1 cellular context compared by ENCODE assay signal in genomic region chr4:38157592-38157991, GRCh38.
TF ChIP-seq lines count a peak whose summit lies in the region.

No MANE protein-coding gene starts in this region.

TF ChIP-seq in IMR-90, 13 proteins besides CTCF, POLR2A, EP300 and RAD21 (continued from another document):
- no peak for TF ChIP-seq RFX5 (IDR thresholded peaks at IDR 0.05; ENCODE audit: low read depth, low read length)
- no peak for TF ChIP-seq FOS (IDR thresholded peaks at IDR 0.05; ENCODE audit: low read depth, low read length)
- no peak for TF ChIP-seq MAZ (IDR thresholded peaks at IDR 0.05; ENCODE audit: borderline replicate concordance, low read depth, low read length)
- TF ChIP-seq MAFK (IDR thresholded peaks at IDR 0.05; ENCODE audit: low read depth, low read length) = no peak
- TF ChIP-seq SMC3 (IDR thresholded peaks at IDR 0.05; ENCODE audit: low read depth, low read length) = no peak
- no peak for TF ChIP-seq BHLHE40 (IDR thresholded peaks at IDR 0.05; ENCODE audit: low read depth, low read length)
- TF ChIP-seq, protein P1, sequence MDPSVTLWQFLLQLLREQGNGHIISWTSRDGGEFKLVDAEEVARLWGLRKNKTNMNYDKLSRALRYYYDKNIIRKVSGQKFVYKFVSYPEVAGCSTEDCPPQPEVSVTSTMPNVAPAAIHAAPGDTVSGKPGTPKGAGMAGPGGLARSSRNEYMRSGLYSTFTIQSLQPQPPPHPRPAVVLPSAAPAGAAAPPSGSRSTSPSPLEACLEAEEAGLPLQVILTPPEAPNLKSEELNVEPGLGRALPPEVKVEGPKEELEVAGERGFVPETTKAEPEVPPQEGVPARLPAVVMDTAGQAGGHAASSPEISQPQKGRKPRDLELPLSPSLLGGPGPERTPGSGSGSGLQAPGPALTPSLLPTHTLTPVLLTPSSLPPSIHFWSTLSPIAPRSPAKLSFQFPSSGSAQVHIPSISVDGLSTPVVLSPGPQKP (IDR thresholded peaks at IDR 0.05; ENCODE audit: borderline replicate concordance, low read depth, low read length) = no peak
- TF ChIP-seq RCOR1 (IDR thresholded peaks at IDR 0.05; ENCODE audit: insufficient replicate concordance, low read length) = no peak
- no peak for TF ChIP-seq NFE2L2 (IDR thresholded peaks at IDR 0.05; ENCODE audit: low read depth, low read length)
- TF ChIP-seq CEBPB (IDR thresholded peaks at IDR 0.05; ENCODE audit: low read depth, low read length) = no peak
- TF ChIP-seq MXI1 (IDR thresholded peaks at IDR 0.05; ENCODE audit: borderline replicate concordance, low read depth, low read length) = no peak
- TF ChIP-seq, protein P2, sequence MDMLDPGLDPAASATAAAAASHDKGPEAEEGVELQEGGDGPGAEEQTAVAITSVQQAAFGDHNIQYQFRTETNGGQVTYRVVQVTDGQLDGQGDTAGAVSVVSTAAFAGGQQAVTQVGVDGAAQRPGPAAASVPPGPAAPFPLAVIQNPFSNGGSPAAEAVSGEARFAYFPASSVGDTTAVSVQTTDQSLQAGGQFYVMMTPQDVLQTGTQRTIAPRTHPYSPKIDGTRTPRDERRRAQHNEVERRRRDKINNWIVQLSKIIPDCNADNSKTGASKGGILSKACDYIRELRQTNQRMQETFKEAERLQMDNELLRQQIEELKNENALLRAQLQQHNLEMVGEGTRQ (IDR thresholded peaks at IDR 0.05; ENCODE audit: low read depth, low read length) = no peak
